Comparison of ENCODE assay signal across 8 cellular contexts in genomic region chr2:172698041-172698863, GRCh38. TPM values are rescaled to one million over a fixed set of nuclear protein-coding genes. Genes with fewer than 3 reads are reported as not detected.
A peak's percentile ranks its signal among the peaks of the same experiment; 100 is the strongest.
DNase-seq lines count a peak whose midpoint lies in the region; ATAC-seq lines count a peak whose summit lies in the region.

No MANE protein-coding gene starts in this region.

- intact Hi-C loops in activated T-helper 2 cell treated with anti-CD3 and anti-CD28 coated beads, Interferon-gamma antibody, Interleukin-2, Interleukin-4, amounts not matched to agents 10 μg/mL and 5 μg/mL and 100 μg/mL, durations not matched to agents 14 hours and 24 hours and 36 hours (cut with micrococcal nuclease) = loop anchor here (5.0 to 10.0 kb wide), 2 partner anchors 111 to 143 kb away; partner anchors contain the start of gene PDK1

- POLR2A ChIA-PET in T-cell (lab: Charles Lee) = no interaction called here

- peaks cover 10 to 22% (median 19%) of the 10 kb centered on the region in 3 donors for H3K4me1 Mint-ChIP-seq in T-cell
- peaks cover 0 to 7% of the 10 kb centered on the region in 2 donors for H3K4me1 Mint-ChIP-seq in effector memory CD8-positive, alpha-beta T cell (ENCODE audit: low read depth in 2 of 2)
- peaks cover 25% of the 10 kb centered on the region for H3K4me1 Mint-ChIP-seq in activated T-helper 2 cell treated with anti-CD3 and anti-CD28 coated beads, Interferon-gamma antibody, Interleukin-2, Interleukin-4, amounts not matched to agents 10 μg/mL and 5 μg/mL and 100 μg/mL, durations not matched to agents 14 hours and 24 hours and 36 hours (ENCODE audit: low read depth)

- peaks cover 0 to 2% of the 10 kb centered on the region in 2 donors for H3K27me3 Mint-ChIP-seq in T-cell
- peaks cover 39 to 42% of the 10 kb centered on the region in 2 donors for H3K27me3 Mint-ChIP-seq in effector memory CD8-positive, alpha-beta T cell
- peaks cover 4% of the 10 kb centered on the region for H3K27me3 Mint-ChIP-seq in activated T-helper 2 cell treated with anti-CD3 and anti-CD28 coated beads, Interferon-gamma antibody, Interleukin-2, Interleukin-4, amounts not matched to agents 10 μg/mL and 5 μg/mL and 100 μg/mL, durations not matched to agents 14 hours and 24 hours and 36 hours (ENCODE audit: low read depth)

- no peaks in the 10 kb centered on the region for H3K36me3 Mint-ChIP-seq in T-cell
- no peaks in the 10 kb centered on the region for H3K36me3 Mint-ChIP-seq in effector memory CD8-positive, alpha-beta T cell (ENCODE audit: insufficient read depth)
- H3K36me3 Mint-ChIP-seq in activated T-helper 2 cell treated with anti-CD3 and anti-CD28 coated beads, Interferon-gamma antibody, Interleukin-2, Interleukin-4, amounts not matched to agents 10 μg/mL and 5 μg/mL and 100 μg/mL, durations not matched to agents 14 hours and 24 hours and 36 hours (ENCODE audit: low read depth) = no peaks in the 10 kb centered on the region

- H3K9me3 Mint-ChIP-seq in T-cell = no peaks in the 10 kb centered on the region
- no peaks in the 10 kb centered on the region for H3K9me3 Mint-ChIP-seq in effector memory CD8-positive, alpha-beta T cell
- no peaks in the 10 kb centered on the region for H3K9me3 Mint-ChIP-seq in activated T-helper 2 cell treated with anti-CD3 and anti-CD28 coated beads, Interferon-gamma antibody, Interleukin-2, Interleukin-4, amounts not matched to agents 10 μg/mL and 5 μg/mL and 100 μg/mL, durations not matched to agents 14 hours and 24 hours and 36 hours

- peak overlapping the region; percentile 3 to 50 for H3K27ac Mint-ChIP-seq in T-cell
- H3K27ac Mint-ChIP-seq in effector memory CD8-positive, alpha-beta T cell = no peak overlapping the region
- H3K27ac Mint-ChIP-seq in activated T-helper 2 cell treated with anti-CD3 and anti-CD28 coated beads, Interferon-gamma antibody, Interleukin-2, Interleukin-4, amounts not matched to agents 10 μg/mL and 5 μg/mL and 100 μg/mL, durations not matched to agents 14 hours and 24 hours and 36 hours = no peak overlapping the region

- DNase-seq in stimulated activated CD4-positive, alpha-beta T cell treated with anti-CD3 and anti-CD28 coated beads, Interleukin-2, amount 100 ng/mL, for 4 hours (ENCODE audit: low read depth) = peak; percentile 22
- no peak for DNase-seq in stimulated activated CD4-positive, alpha-beta T cell treated with anti-CD3 and anti-CD28 coated beads, Interleukin-12 subunit alpha, Interleukin-12 subunit beta, amount 100 ng/mL, for 4 hours
- DNase-seq in T-cell (no peak), inferior parietal cortex (ENCODE audit: extremely low spot score) (peak; percentile 57), SHP77 (lab: John Stamatoyannopoulos, UW) (no peak)
- DNase-seq in effector memory CD8-positive, alpha-beta T cell = no peak
- no peak for DNase-seq in activated T-helper 2 cell treated with anti-CD3 and anti-CD28 coated beads, Interferon-gamma antibody, Interleukin-2, Interleukin-4, amounts not matched to agents 10 μg/mL and 5 μg/mL and 100 μg/mL, durations not matched to agents 14 hours and 24 hours and 36 hours (ENCODE audit: low spot score)

- H3K4me3 Mint-ChIP-seq in T-cell = no peak overlapping the region
- no peak overlapping the region for H3K4me3 Mint-ChIP-seq in effector memory CD8-positive, alpha-beta T cell
- H3K4me3 Mint-ChIP-seq in activated T-helper 2 cell treated with anti-CD3 and anti-CD28 coated beads, Interferon-gamma antibody, Interleukin-2, Interleukin-4, amounts not matched to agents 10 μg/mL and 5 μg/mL and 100 μg/mL, durations not matched to agents 14 hours and 24 hours and 36 hours (ENCODE audit: low read depth) = no peak overlapping the region

- CTCF ChIA-PET in T-cell (lab: Charles Lee) = no interaction called here

- peak; percentile 73 for ATAC-seq in HG03097 (IDR thresholded peaks at IDR 0.05; ENCODE audit: low FRiP score, unreplicated experiment)
- peak in 3 of 4 experiments; percentile 78 to 88 (median 88) for ATAC-seq in T-cell (replicated peaks in 1 of 4)
- no peak for ATAC-seq in effector memory CD8-positive, alpha-beta T cell (replicated peaks)

RNA-seq across cellular contexts. Expression of gene RAPGEF4, which starts 37.4 kb away (rescaled TPM):
- 1 to 10 TPM in 1 of 5 donors, under 1 TPM in 4; 0.18 to 2.5 (median 0.38) TPM for total RNA-seq in T-cell
- total RNA-seq in activated T-helper 2 cell treated with anti-CD3 and anti-CD28 coated beads, Interferon-gamma antibody, Interleukin-2, Interleukin-4, amounts not matched to agents 10 μg/mL and 5 μg/mL and 100 μg/mL, durations not matched to agents 14 hours and 24 hours and 36 hours = 0.91 and 0.92 TPM in 2 replicates

Comparison
In these comparisons a context has a peak if more than half of its experiments do, and no peak if none do; other contexts are left out.
1. DNase-seq: peak in stimulated activated CD4-positive, alpha-beta T cell treated with anti-CD3 and anti-CD28 coated beads, Interleukin-2, amount 100 ng/mL, for 4 hours (single experiment) and inferior parietal cortex (single experiment); none in stimulated activated CD4-positive, alpha-beta T cell treated with anti-CD3 and anti-CD28 coated beads, Interleukin-12 subunit alpha, Interleukin-12 subunit beta, amount 100 ng/mL, for 4 hours (single experiment), T-cell (0 of 34), effector memory CD8-positive, alpha-beta T cell (0 of 3), activated T-helper 2 cell treated with anti-CD3 and anti-CD28 coated beads, Interferon-gamma antibody, Interleukin-2, Interleukin-4, amounts not matched to agents 10 μg/mL and 5 μg/mL and 100 μg/mL, durations not matched to agents 14 hours and 24 hours and 36 hours (single experiment) and SHP77 (0 of 2).
2. H3K27ac Mint-ChIP-seq: peak in T-cell (2 of 2); none in effector memory CD8-positive, alpha-beta T cell (0 of 2) and activated T-helper 2 cell treated with anti-CD3 and anti-CD28 coated beads, Interferon-gamma antibody, Interleukin-2, Interleukin-4, amounts not matched to agents 10 μg/mL and 5 μg/mL and 100 μg/mL, durations not matched to agents 14 hours and 24 hours and 36 hours (single experiment).